ENCODE assay signal across 12 cellular contexts in the genomic region with DNA sequence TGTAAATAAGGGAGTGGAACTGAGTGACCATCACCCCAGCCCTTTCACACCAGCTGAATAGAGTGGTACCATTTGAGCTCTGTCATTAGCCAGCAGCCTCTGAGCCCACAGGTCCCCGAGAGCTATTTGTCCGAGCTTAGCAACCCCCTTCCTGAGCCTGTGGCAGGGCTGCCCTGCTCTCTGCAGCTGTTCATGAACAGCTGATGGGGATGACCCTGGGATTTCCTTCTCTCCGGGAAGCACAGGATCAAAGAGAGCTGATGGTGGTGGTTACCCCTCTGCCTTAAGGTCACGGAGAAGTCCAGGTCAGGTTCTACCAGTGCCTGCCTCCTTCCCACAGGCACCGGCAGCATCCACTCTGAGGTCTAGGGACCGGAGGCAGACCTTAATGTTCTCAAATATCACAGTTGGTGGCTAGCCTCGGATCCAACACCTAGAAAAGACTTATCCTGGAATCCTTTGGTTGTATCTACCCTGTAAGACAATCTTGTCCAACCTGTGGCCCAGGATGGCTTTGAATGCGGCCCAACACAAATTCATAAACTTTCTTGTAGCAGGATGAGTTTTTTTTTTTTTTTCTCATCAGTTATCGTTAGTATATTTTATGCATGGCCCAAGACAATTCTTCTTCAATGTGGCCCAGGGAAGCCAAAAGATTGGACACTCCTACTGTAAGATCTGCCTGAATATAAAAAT.
DNase-seq lines count a peak whose midpoint lies in the region; ATAC-seq and TF ChIP-seq lines count a peak whose summit lies in the region.
"Had no signal": no experiment of that assay in that cellular context is flagged by ENCODE, and none has a peak within 500 bp of the region (broad histone marks: within the 10 kb centered on the region; RNA-seq: fewer than 3 reads in every experiment).

No MANE protein-coding gene starts in this region.

- H3K9ac ChIP-seq in neural progenitor cell, result no peak overlapping the region

- H3K4me1 ChIP-seq in neural progenitor cell, result no peaks in the 10 kb centered on the region

- no peaks in the 10 kb centered on the region for H3K9me3 ChIP-seq in neural progenitor cell (ENCODE audit: low read depth)

- H3K27ac Mint-ChIP-seq in neural progenitor cell, result no peak overlapping the region
- H3K27ac Mint-ChIP-seq: B cell; CD4-positive, alpha-beta memory T cell; H9 had no signal

- H4K20me1 ChIP-seq in neural progenitor cell (ENCODE audit: low read depth), result no peaks in the 10 kb centered on the region

- H3K36me3 ChIP-seq in neural progenitor cell, result no peaks in the 10 kb centered on the region

- no peak for TF ChIP-seq CTCF in VCaP (conservative IDR thresholded peaks at IDR 0.05)
- no peak for TF ChIP-seq CTCF in neural progenitor cell (IDR thresholded peaks at IDR 0.05)

- H3K27ac ChIP-seq in VCaP (peak overlapping the region; percentile 51), neural progenitor cell (no peak overlapping the region)

- no peak overlapping the region for H3K4me2 ChIP-seq in neural progenitor cell

- H2AFZ ChIP-seq in neural progenitor cell (replicated peaks), result peak overlapping the region; percentile 20

- no peak for ATAC-seq in activated CD4-positive, CD25-positive, alpha-beta regulatory T cell treated with anti-CD3 and anti-CD28 coated beads, Interleukin-2, amount 50 U/mL, for 24 hours

- H3K4me1 Mint-ChIP-seq in neural progenitor cell, result peaks cover 3% of the 10 kb centered on the region
- H3K4me1 Mint-ChIP-seq: B cell; CD4-positive, alpha-beta memory T cell had no signal

- no peaks in the 10 kb centered on the region for H3K36me3 Mint-ChIP-seq in neural progenitor cell
- H3K36me3 Mint-ChIP-seq: CD4-positive, alpha-beta memory T cell had no signal

- H3K9me3 Mint-ChIP-seq in neural progenitor cell, result no peaks in the 10 kb centered on the region
- H3K9me3 Mint-ChIP-seq: H9 had no signal

- no peak overlapping the region for H3K4me3 ChIP-seq in neural progenitor cell

- DNase-seq in NCI-H82 (lab: John Stamatoyannopoulos, UW) (peak; percentile 55), neural progenitor cell (ENCODE audit: low spot score) (no peak), KG1 (lab: John Stamatoyannopoulos, UW) (no peak), DMS79 treated with DMSO at 0.1 percent for 48 hours (lab: John Stamatoyannopoulos, UW) (no peak), NCI-H187 (lab: John Stamatoyannopoulos, UW) (no peak)
- DNase-seq: GDM1, GOT3 had no signal

- no peaks in the 10 kb centered on the region for H3K79me2 ChIP-seq in neural progenitor cell (ENCODE audit: low read depth)

- no peaks in the 10 kb centered on the region for H3K27me3 ChIP-seq in neural progenitor cell

- H3K4me3 Mint-ChIP-seq in neural progenitor cell, result no peak overlapping the region
- H3K4me3 Mint-ChIP-seq: B cell; CD4-positive, alpha-beta memory T cell; H9 had no signal

- H3F3A ChIP-seq in neural progenitor cell (ENCODE audit: low read depth), result no peaks in the 10 kb centered on the region

- peaks cover 4% of the 10 kb centered on the region for H3K27me3 Mint-ChIP-seq in neural progenitor cell (ENCODE audit: insufficient read depth, low read depth)
